17 cellular contexts compared by ENCODE assay signal in the genomic region with DNA sequence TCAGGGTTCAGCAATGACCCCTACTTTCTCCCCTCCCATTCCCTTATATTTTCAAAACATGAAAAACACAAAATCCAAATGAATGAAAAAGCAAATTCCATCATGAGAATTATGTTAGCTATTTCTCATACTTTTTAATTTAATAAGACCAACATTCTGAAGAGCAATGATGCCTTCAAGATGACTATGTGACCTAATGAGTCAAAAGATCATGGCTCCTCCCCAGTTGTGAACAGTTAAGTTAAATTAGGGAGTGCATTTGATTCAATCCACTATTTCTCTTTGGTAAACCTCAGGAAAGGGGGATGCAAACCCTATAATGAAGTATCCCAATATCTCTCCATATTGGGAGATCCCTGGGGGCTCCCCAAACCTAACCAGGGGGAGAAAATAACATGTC. TPM values are rescaled to one million over a fixed set of nuclear protein-coding genes. Genes with fewer than 3 reads are reported as not detected.
DNase-seq lines count a peak whose midpoint lies in the region; FAIRE-seq and TF ChIP-seq lines count a peak whose summit lies in the region.
"Had no signal": no experiment of that assay in that cellular context is flagged by ENCODE, and none has a peak within 500 bp of the region (broad histone marks: within the 10 kb centered on the region; RNA-seq: fewer than 3 reads in every experiment).

No MANE protein-coding gene starts in this region.

- H3K4me3 ChIP-seq in astrocyte (ENCODE audit: insufficient read depth, low read depth, low read length) (no peak overlapping the region), skeletal muscle satellite cell (ENCODE audit: low read length) (peak overlapping the region; percentile 22)
- H3K4me3 ChIP-seq: mucosa of descending colon, SJCRH30, tibial artery had no signal

- H3K4me1 ChIP-seq in astrocyte (ENCODE audit: insufficient read depth, low read length): peaks cover 9% of the 10 kb centered on the region
- peaks cover 26% of the 10 kb centered on the region for H3K4me1 ChIP-seq in skeletal muscle satellite cell (ENCODE audit: control insufficient read depth, insufficient read depth, low read length)
- H3K4me1 ChIP-seq: SJCRH30 had no signal

- H3K27me3 Mint-ChIP-seq in T-helper 2 cell treated with Interferon-gamma antibody and Interleukin-4, amounts not matched to agents 5 μg/mL and 100 μg/mL, for 36 hours (ENCODE audit: low read depth): no peaks in the 10 kb centered on the region
- no peaks in the 10 kb centered on the region for H3K27me3 Mint-ChIP-seq in astrocyte (ENCODE audit: low read depth, unreplicated experiment)
- H3K27me3 Mint-ChIP-seq: IgD-negative memory B cell had no signal

- H3K4me1 Mint-ChIP-seq in T-helper 2 cell treated with Interferon-gamma antibody and Interleukin-4, amounts not matched to agents 5 μg/mL and 100 μg/mL, for 36 hours (ENCODE audit: low read depth): peaks cover 48% of the 10 kb centered on the region
- peaks cover 55% of the 10 kb centered on the region for H3K4me1 Mint-ChIP-seq in astrocyte (ENCODE audit: low read depth, unreplicated experiment)

- H3K27ac ChIP-seq in astrocyte (ENCODE audit: low read depth, low read length): no peak overlapping the region
- H3K27ac ChIP-seq: 22Rv1, SJCRH30 had no signal

- H3K4me3 Mint-ChIP-seq in T-helper 2 cell treated with Interferon-gamma antibody and Interleukin-4, amounts not matched to agents 5 μg/mL and 100 μg/mL, for 36 hours: no peak overlapping the region
- no peak overlapping the region for H3K4me3 Mint-ChIP-seq in astrocyte (ENCODE audit: unreplicated experiment)

- H3K27ac Mint-ChIP-seq in T-helper 2 cell treated with Interferon-gamma antibody and Interleukin-4, amounts not matched to agents 5 μg/mL and 100 μg/mL, for 36 hours: peak overlapping the region; percentile 38
- no peak overlapping the region for H3K27ac Mint-ChIP-seq in astrocyte (ENCODE audit: unreplicated experiment)

- H3K36me3 Mint-ChIP-seq in T-helper 2 cell treated with Interferon-gamma antibody and Interleukin-4, amounts not matched to agents 5 μg/mL and 100 μg/mL, for 36 hours (ENCODE audit: low read depth): peaks cover 38% of the 10 kb centered on the region
- peaks cover 7% of the 10 kb centered on the region for H3K36me3 Mint-ChIP-seq in astrocyte (ENCODE audit: low read depth, unreplicated experiment)

- H3K9ac ChIP-seq in astrocyte (ENCODE audit: low read length) (no peak overlapping the region), skeletal muscle satellite cell (ENCODE audit: low read depth, low read length) (no peak overlapping the region)

- peaks cover 99% of the 10 kb centered on the region for H4K20me1 ChIP-seq in astrocyte (ENCODE audit: insufficient read depth, low read length)

- H3K27me3 ChIP-seq in astrocyte (ENCODE audit: insufficient read depth, low read length) (no peaks in the 10 kb centered on the region), skeletal muscle satellite cell (ENCODE audit: control insufficient read depth, insufficient read depth, low read length) (no peaks in the 10 kb centered on the region)
- H3K27me3 ChIP-seq: SJCRH30, tibial artery had no signal

- H3K36me3 ChIP-seq in astrocyte (ENCODE audit: insufficient read depth, low read length) (peaks cover 12% of the 10 kb centered on the region), skeletal muscle satellite cell (ENCODE audit: insufficient read depth, low read length) (peaks cover 22% of the 10 kb centered on the region)
- H3K36me3 ChIP-seq: tibial artery had no signal

- no peaks in the 10 kb centered on the region for H3K9me3 Mint-ChIP-seq in T-helper 2 cell treated with Interferon-gamma antibody and Interleukin-4, amounts not matched to agents 5 μg/mL and 100 μg/mL, for 36 hours
- no peaks in the 10 kb centered on the region for H3K9me3 Mint-ChIP-seq in astrocyte (ENCODE audit: unreplicated experiment)
- H3K9me3 Mint-ChIP-seq: IgD-negative memory B cell had no signal

- H3K4me2 ChIP-seq in astrocyte (ENCODE audit: low read length) (peak overlapping the region; percentile 1), skeletal muscle satellite cell (ENCODE audit: low read length) (peak overlapping the region; percentile 51)

- peaks cover 100% of the 10 kb centered on the region for H3K79me2 ChIP-seq in astrocyte (ENCODE audit: insufficient read depth, low read length)

- no peak for FAIRE-seq in astrocyte (lab: Jason Lieb, UNC)

- no peak for DNase-seq in T-helper 2 cell treated with Interferon-gamma antibody and Interleukin-4, amounts not matched to agents 5 μg/mL and 100 μg/mL, for 36 hours (ENCODE audit: low spot score)
- DNase-seq in T-helper 2 cell (no peak), HCEC 1CT (peak; percentile 58), astrocyte (ENCODE audit: low read depth) (no peak), LoVo (ENCODE audit: low spot score) (no peak), NCI-H146 (lab: John Stamatoyannopoulos, UW) (no peak)
- no peak for DNase-seq in effector CD8-positive, alpha-beta T cell (lab: John Stamatoyannopoulos, UW)
- DNase-seq: Caco-2; mucosa of descending colon; NCI-H345; posterior cingulate gyrus; SJCRH30; stimulated activated CD4-positive, alpha-beta T cell treated with anti-CD3 and anti-CD28 coated beads, Interleukin-15, amount 100 ng/mL, for 24 hours; tibial artery had no signal

- no peak overlapping the region for H2AFZ ChIP-seq in astrocyte (ENCODE audit: low read depth, low read length)

- H3K9me3 ChIP-seq in astrocyte (ENCODE audit: insufficient read depth, low read depth, low read length): no peaks in the 10 kb centered on the region
- H3K9me3 ChIP-seq in skeletal muscle satellite cell (replicated peaks; ENCODE audit: low read length): no peaks in the 10 kb centered on the region
- H3K9me3 ChIP-seq: Caco-2, mucosa of descending colon, SJCRH30, tibial artery had no signal

- TF ChIP-seq CTCF in astrocyte (IDR thresholded peaks at IDR 0.05; ENCODE audit: insufficient read depth, low read depth, low read length): no peak

RNA-seq across cellular contexts. Expression of a gene that starts 36.5 kb away (rescaled TPM):
- 131 and 143 TPM in 2 replicates for total RNA-seq in astrocyte
- total RNA-seq in skeletal muscle satellite cell (2012; rRNA removed): 44.4 and 49.4 TPM in 2 replicates
